In genomic region chr17:42720996-42721583, GRCh38 we compare ENCODE assay signal across 8 cellular contexts. TPM values are rescaled to one million over a fixed set of nuclear protein-coding genes. Genes with fewer than 3 reads are reported as not detected.
DNase-seq lines count a peak whose midpoint lies in the region; ATAC-seq, FAIRE-seq and TF ChIP-seq lines count a peak whose summit lies in the region.

No MANE protein-coding gene starts in this region.

- peaks cover 2% of the 10 kb centered on the region for H3K4me1 Mint-ChIP-seq in activated CD8-positive, alpha-beta memory T cell treated with anti-CD3 and anti-CD28 coated beads, Interleukin-2, amount 10 ng/mL, durations not matched to agents 7 days and 5 days

- H4K20me1 ChIP-seq in OCI-LY3 (ENCODE audit: insufficient read depth, low read length), result no peaks in the 10 kb centered on the region

- H3K79me2 ChIP-seq in OCI-LY3 (ENCODE audit: low read length), result no peaks in the 10 kb centered on the region

- TF ChIP-seq POLR2A in breast epithelium (IDR thresholded peaks at IDR 0.05), result no peak

- no peaks in the 10 kb centered on the region for H3K27me3 Mint-ChIP-seq in activated CD8-positive, alpha-beta memory T cell treated with anti-CD3 and anti-CD28 coated beads, Interleukin-2, amount 10 ng/mL, durations not matched to agents 7 days and 5 days

- peak; percentile 71 for ATAC-seq in activated CD8-positive, alpha-beta memory T cell treated with anti-CD3 and anti-CD28 coated beads, Interleukin-2, amount 10 ng/mL, durations not matched to agents 7 days and 5 days
- ATAC-seq in GM21619 (IDR thresholded peaks at IDR 0.05; ENCODE audit: unreplicated experiment), result no peak

- H3K27ac ChIP-seq in OCI-LY3 (ENCODE audit: low read length) (no peak overlapping the region), breast epithelium (no peak overlapping the region), kidney (ENCODE audit: low read depth in 2 of 2, low read length in 2 of 2) (no peak overlapping the region)

- peak; percentile 74 for TF ChIP-seq CTCF in OCI-LY3 (IDR thresholded peaks at IDR 0.05; ENCODE audit: low read depth, low read length)
- TF ChIP-seq CTCF in breast epithelium (IDR thresholded peaks at IDR 0.05), result peak; percentile 68 to 85 (median 71)
- TF ChIP-seq CTCF in kidney (IDR thresholded peaks at IDR 0.05; ENCODE audit: borderline replicate concordance, extremely low read depth, insufficient read depth), result peak; percentile 82

- H3K4me3 ChIP-seq in OCI-LY3 (ENCODE audit: low read length), result no peak overlapping the region
- H3K4me3 ChIP-seq in breast epithelium, result no peak overlapping the region
- no peak overlapping the region for H3K4me3 ChIP-seq in kidney (ENCODE audit: low read length in 2 of 2)

- no peak overlapping the region for H3K27ac Mint-ChIP-seq in activated CD8-positive, alpha-beta memory T cell treated with anti-CD3 and anti-CD28 coated beads, Interleukin-2, amount 10 ng/mL, durations not matched to agents 7 days and 5 days

- no peak overlapping the region for H3K4me3 Mint-ChIP-seq in activated CD8-positive, alpha-beta memory T cell treated with anti-CD3 and anti-CD28 coated beads, Interleukin-2, amount 10 ng/mL, durations not matched to agents 7 days and 5 days

- H3K9ac ChIP-seq in OCI-LY3 (ENCODE audit: low read length) (no peak overlapping the region), kidney (ENCODE audit: low read length in 2 of 2) (no peak overlapping the region)

- H3K4me1 ChIP-seq in OCI-LY3 (ENCODE audit: low read length) (no peaks in the 10 kb centered on the region), breast epithelium (no peaks in the 10 kb centered on the region), kidney (ENCODE audit: control insufficient read depth in 1 of 2, insufficient read depth in 1 of 2, low read depth in 1 of 2, low read length in 2 of 2) (no peaks in the 10 kb centered on the region)

- peak; percentile 21 for FAIRE-seq in kidney (lab: Jason Lieb, UNC)

- no peaks in the 10 kb centered on the region for H3K9me3 ChIP-seq in OCI-LY3 (ENCODE audit: insufficient read depth, low read length)
- no peaks in the 10 kb centered on the region for H3K9me3 ChIP-seq in breast epithelium
- no peaks in the 10 kb centered on the region for H3K9me3 ChIP-seq in kidney (ENCODE audit: control insufficient read depth in 1 of 2, low read length in 2 of 2)

- no peaks in the 10 kb centered on the region for H3K27me3 ChIP-seq in OCI-LY3 (ENCODE audit: low read depth, low read length)
- H3K27me3 ChIP-seq in breast epithelium, result no peaks in the 10 kb centered on the region

- H2AFZ ChIP-seq in OCI-LY3 (ENCODE audit: low read depth, low read length), result no peak overlapping the region

- intact Hi-C loops in breast epithelium (cut with DNase I; ENCODE audit: low total_unique reads) (no loop called here), kidney (cut with DNase I) (no loop called here)

- no peaks in the 10 kb centered on the region for H3K9me3 Mint-ChIP-seq in activated CD8-positive, alpha-beta memory T cell treated with anti-CD3 and anti-CD28 coated beads, Interleukin-2, amount 10 ng/mL, durations not matched to agents 7 days and 5 days (ENCODE audit: low read depth)

- peaks cover 41% of the 10 kb centered on the region for H3K36me3 Mint-ChIP-seq in activated CD8-positive, alpha-beta memory T cell treated with anti-CD3 and anti-CD28 coated beads, Interleukin-2, amount 10 ng/mL, durations not matched to agents 7 days and 5 days

- CTCF ChIA-PET in activated CD8-positive, alpha-beta memory T cell treated with anti-CD3 and anti-CD28 coated beads, Interleukin-2, amount 10 ng/mL, durations not matched to agents 7 days and 5 days (lab: Charles Lee), result interaction anchor here (1.0 to 3.0 kb wide), 3 partner anchors 43 to 143 kb away, joined by 3 to 20 read pairs (median 15); partner anchors contain the start of gene PSMC3IP

- no peak for DNase-seq in activated CD8-positive, alpha-beta memory T cell treated with anti-CD3 and anti-CD28 coated beads, Interleukin-2, amount 10 ng/mL, durations not matched to agents 7 days and 5 days
- no peak for DNase-seq in activated CD8-positive, alpha-beta memory T cell treated with anti-CD3 and anti-CD28 coated beads, Interleukin-2, amount 50 U/mL, for 48 hours
- peak; percentile 72 for DNase-seq in LHCN-M2 (ENCODE audit: low read depth)
- DNase-seq in breast epithelium (ENCODE audit: low spot score in 2 of 2), result no peak
- DNase-seq in kidney, result no peak
- peak; percentile 92 for DNase-seq in superior temporal gyrus (ENCODE audit: extremely low spot score)

- H3K36me3 ChIP-seq in OCI-LY3 (replicated peaks; ENCODE audit: low read depth, low read length), result peaks cover 52% of the 10 kb centered on the region
- peaks cover 35% of the 10 kb centered on the region for H3K36me3 ChIP-seq in breast epithelium
- peaks cover 40 to 47% of the 10 kb centered on the region in 2 donors for H3K36me3 ChIP-seq in kidney (ENCODE audit: control insufficient read depth in 1 of 2, insufficient read depth in 2 of 2, low read length in 2 of 2)

- H3K4me2 ChIP-seq in OCI-LY3 (ENCODE audit: low read length), result no peak overlapping the region

RNA-seq across cellular contexts. Expression of gene EZH1, which starts 23.8 kb away (rescaled TPM):
- 10 to 100 TPM; 39.9 to 46.5 TPM for total RNA-seq in activated CD8-positive, alpha-beta memory T cell treated with anti-CD3 and anti-CD28 coated beads, Interleukin-2, amount 10 ng/mL, durations not matched to agents 7 days and 5 days
- total RNA-seq in LHCN-M2 (2014; rRNA removed), result 13.3 and 16.2 TPM in 2 replicates
- polyA plus RNA-seq in LHCN-M2 (2012), result 7.5 TPM
- 10 to 100 TPM; 50.8 to 91.1 (median 70.1) TPM for total RNA-seq in breast epithelium
- 59.2 TPM for total RNA-seq in kidney
- 20.8 TPM for polyA plus RNA-seq in kidney (ENCODE audit: insufficient read depth, low read depth, low replicate concordance)

RNA-seq across cellular contexts. Expression of gene CNTNAP1, which starts 38.8 kb away (rescaled TPM):
- 1 to 10 TPM in 1 of 2 experiments, under 1 TPM in 1; 0.61 to 1.9 TPM for total RNA-seq in activated CD8-positive, alpha-beta memory T cell treated with anti-CD3 and anti-CD28 coated beads, Interleukin-2, amount 10 ng/mL, durations not matched to agents 7 days and 5 days
- total RNA-seq in LHCN-M2 (2014; rRNA removed) (7.1 and 9.0 TPM in 2 replicates), breast epithelium (1 to 10 TPM; 1.8 to 4.9 (median 3.7) TPM), kidney (9.1 TPM)
- 6.4 TPM for polyA plus RNA-seq in LHCN-M2 (2012)
- 1.4 TPM for polyA plus RNA-seq in kidney (ENCODE audit: insufficient read depth, low read depth, low replicate concordance)

RNA-seq across cellular contexts. Expression of gene CCR10, which starts 39.4 kb away (rescaled TPM):
- under 1 TPM in 1 of 2 experiments, not detected in 1; 0.45 TPM for total RNA-seq in activated CD8-positive, alpha-beta memory T cell treated with anti-CD3 and anti-CD28 coated beads, Interleukin-2, amount 10 ng/mL, durations not matched to agents 7 days and 5 days
- total RNA-seq in LHCN-M2 (2014; rRNA removed), result 0.58 and 1.0 TPM in 2 replicates
- 0.87 TPM for polyA plus RNA-seq in LHCN-M2 (2012)
- 1 to 10 TPM; 1.6 to 4.6 (median 1.9) TPM for total RNA-seq in breast epithelium
- total RNA-seq in kidney, result 1.4 TPM
- polyA plus RNA-seq in kidney (ENCODE audit: insufficient read depth, low read depth, low replicate concordance), result 1.7 TPM

RNA-seq across cellular contexts. Expression of gene RAMP2, which starts 39.9 kb away (rescaled TPM):
- not detected for total RNA-seq in activated CD8-positive, alpha-beta memory T cell treated with anti-CD3 and anti-CD28 coated beads, Interleukin-2, amount 10 ng/mL, durations not matched to agents 7 days and 5 days
- 0.26 and 0.92 TPM in 2 replicates for total RNA-seq in LHCN-M2 (2014; rRNA removed)
- 0.44 TPM for polyA plus RNA-seq in LHCN-M2 (2012)
- 100 to 1,000 TPM in 1 of 3 donors, 10 to 100 TPM in 2; 17.9 to 245 (median 29.5) TPM for total RNA-seq in breast epithelium
- 55.7 TPM for total RNA-seq in kidney
- polyA plus RNA-seq in kidney (ENCODE audit: insufficient read depth, low read depth, low replicate concordance), result 134 TPM

RNA-seq across cellular contexts. Expression of gene PLEKHH3, which starts 44.3 kb away (rescaled TPM):
- 1 to 10 TPM; 1.3 to 1.4 TPM for total RNA-seq in activated CD8-positive, alpha-beta memory T cell treated with anti-CD3 and anti-CD28 coated beads, Interleukin-2, amount 10 ng/mL, durations not matched to agents 7 days and 5 days
- total RNA-seq in LHCN-M2 (2014; rRNA removed) (18.7 and 20.4 TPM in 2 replicates), breast epithelium (10 to 100 TPM; 15.4 to 32.2 (median 24.6) TPM), kidney (21.2 TPM)
- 9.9 TPM for polyA plus RNA-seq in LHCN-M2 (2012)
- 23.2 TPM for polyA plus RNA-seq in kidney (ENCODE audit: insufficient read depth, low read depth, low replicate concordance)

Comparison
In these comparisons a context has a peak if more than half of its experiments do, and no peak if none do; other contexts are left out.
1. DNase-seq: peak in LHCN-M2 (single experiment) and superior temporal gyrus (single experiment); none in activated CD8-positive, alpha-beta memory T cell treated with anti-CD3 and anti-CD28 coated beads, Interleukin-2, amount 10 ng/mL, durations not matched to agents 7 days and 5 days (single experiment), activated CD8-positive, alpha-beta memory T cell treated with anti-CD3 and anti-CD28 coated beads, Interleukin-2, amount 50 U/mL, for 48 hours (single experiment), breast epithelium (0 of 2) and kidney (single experiment).
2. Peak in every context shown above with its lines, with median percentiles within 50 percentile points of each other: CTCF ChIP-seq.